In genomic region chr5:170219615-170220014, GRCh38 we compare ENCODE assay signal across 12 cellular contexts. TPM values are rescaled to one million over a fixed set of nuclear protein-coding genes. Genes with fewer than 3 reads are reported as not detected.
DNase-seq lines count a peak whose midpoint lies in the region; ATAC-seq and TF ChIP-seq lines count a peak whose summit lies in the region.
"Had no signal": no experiment of that assay in that cellular context is flagged by ENCODE, and none has a peak within 500 bp of the region (broad histone marks: within the 10 kb centered on the region; RNA-seq: fewer than 3 reads in every experiment).

No MANE protein-coding gene starts in this region.

- no CpG with 5 or more reads among the region's 2 CpGs for WGBS in IMR-90 (ENCODE audit: extremely low coverage in 2 of 2, insufficient read length in 1 of 2), 2 experiments

- no peak overlapping the region for H3K4ac ChIP-seq in IMR-90 (ENCODE audit: low read depth, low read length)

- H3K4me3 ChIP-seq in AG10803 (ENCODE audit: low read length) = no peak overlapping the region
- H3K4me3 ChIP-seq in IMR-90 (ENCODE audit: insufficient read depth, low read depth, low read length) = no peak overlapping the region

- no peaks in the 10 kb centered on the region for H4K20me1 ChIP-seq in IMR-90 (ENCODE audit: insufficient read depth, low read length)

- H3K9me1 ChIP-seq in IMR-90 (ENCODE audit: insufficient read depth, low read length) = no peaks in the 10 kb centered on the region

- H4K5ac ChIP-seq in IMR-90 (ENCODE audit: low read depth, low read length) = no peak overlapping the region

- H4K91ac ChIP-seq in IMR-90 (ENCODE audit: insufficient read depth, low read depth, low read length) = no peak overlapping the region

- no peaks in the 10 kb centered on the region for H3K4me1 ChIP-seq in IMR-90 (ENCODE audit: control insufficient read depth, insufficient read depth, low read length)

- H3K23ac ChIP-seq in IMR-90 (ENCODE audit: low read depth, low read length) = no peak overlapping the region

- TF ChIP-seq POLR2A in IMR-90 (IDR thresholded peaks at IDR 0.05; ENCODE audit: low read depth, low read length) = no peak

- POLR2A ChIA-PET in IMR-90 (lab: Charles Lee; ENCODE audit: unreplicated experiment) = no interaction called here

- H2BK15ac ChIP-seq in IMR-90 (ENCODE audit: low read depth, low read length) = no peak overlapping the region

- H2AK9ac ChIP-seq in IMR-90 (replicated peaks; ENCODE audit: low read depth, low read length, poor library complexity) = no peak overlapping the region

- TF ChIP-seq RAD21 in IMR-90 (IDR thresholded peaks at IDR 0.05; ENCODE audit: low read length) = no peak

- H3K79me1 ChIP-seq in IMR-90 (ENCODE audit: low read depth in 1 of 2, low read length in 2 of 2) = no peaks in the 10 kb centered on the region

- no peak overlapping the region for H3K27ac ChIP-seq in IMR-90 (ENCODE audit: insufficient read depth, low read length)

- no peak overlapping the region for H3K4me2 ChIP-seq in IMR-90 (ENCODE audit: low read depth, low read length)

- H3K9me3 ChIP-seq in IMR-90 (ENCODE audit: control insufficient read depth, insufficient read depth, low read length) = no peaks in the 10 kb centered on the region

- DNase-seq in AG10803 (ENCODE audit: low read depth) (peak; percentile 80), IMR-90 (peak; percentile 32), amniotic epithelial cell (ENCODE audit: low read depth) (peak; percentile 30), hepatic stellate cell (ENCODE audit: low spot score) (peak; percentile 29), NCI-H446 treated with DMSO at 0.1 percent for 48 hours (lab: John Stamatoyannopoulos, UW) (no peak), D341Med (ENCODE audit: low spot score) (no peak), NCI-H1436 treated with DMSO at 0.1 percent for 48 hours (lab: John Stamatoyannopoulos, UW) (no peak)
- DNase-seq: activated CD4-positive, alpha-beta T cell treated with anti-CD3 and anti-CD28 coated beads, Interleukin-2, amount 50 U/mL, for 48 hours; CD8-positive, alpha-beta memory T cell; NCI-H2171 had no signal

- CTCF ChIA-PET in IMR-90 (lab: Yijun Ruan, JAX) = no interaction called here

- no peak overlapping the region for H2BK5ac ChIP-seq in IMR-90 (ENCODE audit: low read depth, low read length, poor library complexity, severe bottlenecking)

- in situ Hi-C loops in IMR-90 (cut with MboI; ENCODE audit: low sequenced_read_pairs) = loop anchor here (10.0 kb wide), 1 partner anchor 205 kb away; no protein-coding TSS in a partner anchor

- BruUV-seq in IMR-90 (replicated peaks; lab: Mats Ljungman, UMichigan) = no TSS peak

- no peak overlapping the region for H2BK20ac ChIP-seq in IMR-90 (ENCODE audit: low read depth, low read length)

- H2BK120ac ChIP-seq in IMR-90 (ENCODE audit: low read depth, low read length) = no peak overlapping the region

- H3K27me3 ChIP-seq in IMR-90 (ENCODE audit: control insufficient read depth, insufficient read depth, low read length) = no peaks in the 10 kb centered on the region

- H4K8ac ChIP-seq in IMR-90 (ENCODE audit: low read depth in 2 of 2, low read length in 2 of 2) = no peak overlapping the region

- ATAC-seq in IMR-90 (ENCODE audit: low read depth) (peak; percentile 77), GM21528 (IDR thresholded peaks at IDR 0.05; ENCODE audit: low FRiP score, unreplicated experiment) (no peak)

- H3K9ac ChIP-seq in IMR-90 (ENCODE audit: low read depth, low read length) = no peak overlapping the region

- H3K56ac ChIP-seq in IMR-90 (ENCODE audit: extremely low read depth, insufficient read depth, low read length) = no peak overlapping the region

- no peak overlapping the region for H2AFZ ChIP-seq in IMR-90 (replicated peaks; ENCODE audit: low read length, poor library complexity)

- no peak for TF ChIP-seq CTCF in AG10803 (conservative IDR thresholded peaks at IDR 0.05; ENCODE audit: low read length)
- no peak for TF ChIP-seq CTCF in IMR-90 (conservative IDR thresholded peaks at IDR 0.05; ENCODE audit: low read depth, low read length)

- dilution Hi-C loops in IMR-90 (cut with HindIII; ENCODE audit: low sequenced_read_pairs, unreplicated experiment) = no loop called here

- intact Hi-C loops in IMR-90 (cut with micrococcal nuclease) = no loop called here

- no peak overlapping the region for H2AK5ac ChIP-seq in IMR-90 (ENCODE audit: low read depth, low read length)

- H3K36me3 ChIP-seq in IMR-90 (ENCODE audit: control insufficient read depth, insufficient read depth, low read length) = no peaks in the 10 kb centered on the region

- no peak overlapping the region for H3K18ac ChIP-seq in IMR-90 (ENCODE audit: low read depth, low read length)

- H3K14ac ChIP-seq in IMR-90 (replicated peaks; ENCODE audit: low read depth, low read length) = no peak overlapping the region

TF ChIP-seq in IMR-90, 13 proteins besides CTCF, POLR2A, EP300 and RAD21:
- TF ChIP-seq MXI1 (IDR thresholded peaks at IDR 0.05; ENCODE audit: borderline replicate concordance, low read depth, low read length) (no peak), CEBPB (IDR thresholded peaks at IDR 0.05; ENCODE audit: low read depth, low read length) (no peak), ELK1 (IDR thresholded peaks at IDR 0.05; ENCODE audit: borderline replicate concordance, low read depth, low read length) (no peak), SMC3 (IDR thresholded peaks at IDR 0.05; ENCODE audit: low read depth, low read length) (no peak), MAFK (IDR thresholded peaks at IDR 0.05; ENCODE audit: low read depth, low read length) (no peak), USF2 (IDR thresholded peaks at IDR 0.05; ENCODE audit: low read depth, low read length) (no peak), CHD1 (IDR thresholded peaks at IDR 0.05; ENCODE audit: low read depth, low read length) (no peak), BHLHE40 (IDR thresholded peaks at IDR 0.05; ENCODE audit: low read depth, low read length) (no peak), RFX5 (IDR thresholded peaks at IDR 0.05; ENCODE audit: low read depth, low read length) (no peak), FOS (IDR thresholded peaks at IDR 0.05; ENCODE audit: low read depth, low read length) (no peak), MAZ (IDR thresholded peaks at IDR 0.05; ENCODE audit: borderline replicate concordance, low read depth, low read length) (no peak), NFE2L2 (IDR thresholded peaks at IDR 0.05; ENCODE audit: low read depth, low read length) (no peak), RCOR1 (IDR thresholded peaks at IDR 0.05; ENCODE audit: insufficient replicate concordance, low read length) (no peak)

RNA-seq across cellular contexts. Expression of gene C5orf58, which starts 13.2 kb away (rescaled TPM):
- total RNA-seq in IMR-90 (2012; rRNA removed) = not detected in 2 replicates
- polyA plus RNA-seq in IMR-90 (2012; rRNA removed) = not detected in 2 replicates
- not detected in 2 replicates for polyA plus RNA-seq in IMR-90 (2012; cell fraction: cytosol; rRNA removed)
- not detected in 2 replicates for polyA plus RNA-seq in IMR-90 (2012; cell fraction: nucleus; rRNA removed; ENCODE audit: low replicate concordance)
- total RNA-seq: CD8-positive, alpha-beta memory T cell had no signal
- polyA plus RNA-seq: neural cell had no signal

Comparison
In these comparisons a context has a peak if more than half of its experiments do, and no peak if none do; other contexts are left out.
1. DNase-seq: peak in AG10803 (single experiment), IMR-90 (single experiment), amniotic epithelial cell (single experiment) and hepatic stellate cell (single experiment); none in NCI-H446 treated with DMSO at 0.1 percent for 48 hours (single experiment), D341Med (single experiment) and NCI-H1436 treated with DMSO at 0.1 percent for 48 hours (single experiment).